13 cellular contexts compared by ENCODE assay signal in genomic region chr7:73741600-73741999, GRCh38. TPM values are rescaled to one million over a fixed set of nuclear protein-coding genes. Genes with fewer than 3 reads are reported as not detected.
DNase-seq lines count a peak whose midpoint lies in the region; ATAC-seq, FAIRE-seq and TF ChIP-seq lines count a peak whose summit lies in the region.
"Had no signal": no experiment of that assay in that cellular context is flagged by ENCODE, and none has a peak within 500 bp of the region (broad histone marks: within the 10 kb centered on the region; RNA-seq: fewer than 3 reads in every experiment).

No MANE protein-coding gene starts in this region.

- H3K9ac ChIP-seq in kidney (ENCODE audit: low read length in 2 of 2) = peak overlapping the region in 1 of 2 donors; percentile 87
- H3K9ac ChIP-seq in SK-N-SH = no peak overlapping the region

- H3K4me3 ChIP-seq in breast epithelium (no peak overlapping the region), kidney (ENCODE audit: low read length in 2 of 2) (no peak overlapping the region), SK-N-SH (ENCODE audit: low read depth in 2 of 2, low read length in 1 of 2) (no peak overlapping the region)
- H3K4me3 ChIP-seq: left ventricle myocardium inferior had no signal

- H3K4me3 Mint-ChIP-seq in MCF 10A (ENCODE audit: unreplicated experiment) = no peak overlapping the region
- H3K4me3 Mint-ChIP-seq in effector memory CD8-positive, alpha-beta T cell = no peak overlapping the region
- H3K4me3 Mint-ChIP-seq: T-helper 2 cell treated with Interferon-gamma antibody and Interleukin-4, amounts not matched to agents 5 μg/mL and 100 μg/mL, for 36 hours had no signal

- no peaks in the 10 kb centered on the region for H3K9me3 Mint-ChIP-seq in MCF 10A (ENCODE audit: unreplicated experiment)
- H3K9me3 Mint-ChIP-seq in effector memory CD8-positive, alpha-beta T cell = no peaks in the 10 kb centered on the region
- H3K9me3 Mint-ChIP-seq: T-helper 2 cell treated with Interferon-gamma antibody and Interleukin-4, amounts not matched to agents 5 μg/mL and 100 μg/mL, for 36 hours had no signal

- ATAC-seq in effector memory CD8-positive, alpha-beta T cell (replicated peaks) = no peak
- ATAC-seq in GM18502 (IDR thresholded peaks at IDR 0.05; ENCODE audit: poor library complexity, unreplicated experiment) = no peak
- ATAC-seq: right cardiac atrium had no signal

- peaks cover 5% of the 10 kb centered on the region for H3K4me1 Mint-ChIP-seq in MCF 10A (ENCODE audit: insufficient read depth, unreplicated experiment)
- peaks cover 12 to 16% of the 10 kb centered on the region in 2 donors for H3K4me1 Mint-ChIP-seq in effector memory CD8-positive, alpha-beta T cell (ENCODE audit: low read depth in 2 of 2)

- no peak overlapping the region for H2AFZ ChIP-seq in SK-N-SH (ENCODE audit: low read depth)

- H3K27me3 Mint-ChIP-seq in MCF 10A (ENCODE audit: insufficient read depth, unreplicated experiment) = no peaks in the 10 kb centered on the region
- H3K27me3 Mint-ChIP-seq in effector memory CD8-positive, alpha-beta T cell = no peaks in the 10 kb centered on the region

- no peak for TF ChIP-seq CTCF in breast epithelium (IDR thresholded peaks at IDR 0.05)
- no peak for TF ChIP-seq CTCF in MCF 10A (IDR thresholded peaks at IDR 0.05; ENCODE audit: unreplicated experiment)
- TF ChIP-seq CTCF in kidney (IDR thresholded peaks at IDR 0.05; ENCODE audit: borderline replicate concordance, extremely low read depth, insufficient read depth) = no peak
- TF ChIP-seq CTCF in SK-N-SH (IDR thresholded peaks at IDR 0.05) = no peak

- H3K27ac ChIP-seq in breast epithelium = peak overlapping the region; percentile 96 to 99
- peak overlapping the region; percentile 98 to 99 for H3K27ac ChIP-seq in kidney (ENCODE audit: low read depth in 2 of 2, low read length in 2 of 2)
- no peak overlapping the region for H3K27ac ChIP-seq in SK-N-SH (ENCODE audit: low read depth in 2 of 2, low read length in 1 of 2)
- H3K27ac ChIP-seq: HL-60, left ventricle myocardium inferior had no signal

- H3K9me3 ChIP-seq in breast epithelium = no peaks in the 10 kb centered on the region
- no peaks in the 10 kb centered on the region for H3K9me3 ChIP-seq in kidney (ENCODE audit: control insufficient read depth in 1 of 2, low read length in 2 of 2)
- no peaks in the 10 kb centered on the region for H3K9me3 ChIP-seq in SK-N-SH
- H3K9me3 ChIP-seq: left ventricle myocardium inferior had no signal

- POLR2A ChIA-PET in MCF 10A (lab: Yijun Ruan, JAX) = no interaction called here
- POLR2A ChIA-PET in SK-N-SH (lab: Yijun Ruan, JAX) = no interaction called here

- H3K36me3 ChIP-seq in breast epithelium (no peaks in the 10 kb centered on the region), kidney (ENCODE audit: control insufficient read depth in 1 of 2, insufficient read depth in 2 of 2, low read length in 2 of 2) (peaks cover 5 to 6% of the 10 kb centered on the region in 2 donors), SK-N-SH (replicated peaks in 1 of 2; ENCODE audit: control insufficient read depth in 1 of 2, insufficient read depth in 2 of 2, low read length in 1 of 2) (peaks cover 8% of the 10 kb centered on the region in 2 experiments)

- TF ChIP-seq EP300 in SK-N-SH (IDR thresholded peaks at IDR 0.05; ENCODE audit: borderline replicate concordance in 1 of 2, low read depth in 1 of 2, low read length in 1 of 2) = no peak

- intact Hi-C loops in breast epithelium (cut with DNase I; ENCODE audit: low total_unique reads) (no loop called here), MCF 10A (cut with micrococcal nuclease) (loop anchor here (10.0 kb wide), 1 partner anchor 63 kb away; no protein-coding TSS in a partner anchor), kidney (cut with DNase I) (no loop called here)

- TF ChIP-seq POLR2A in breast epithelium (IDR thresholded peaks at IDR 0.05) = no peak

- peaks cover 0 to 25% of the 10 kb centered on the region in 2 donors for H3K4me1 ChIP-seq in breast epithelium
- peaks cover 21 to 23% of the 10 kb centered on the region in 2 donors for H3K4me1 ChIP-seq in kidney (ENCODE audit: control insufficient read depth in 1 of 2, insufficient read depth in 1 of 2, low read depth in 1 of 2, low read length in 2 of 2)
- H3K4me1 ChIP-seq in SK-N-SH (ENCODE audit: control insufficient read depth in 1 of 2, insufficient read depth in 2 of 2, low read depth in 1 of 2, low read length in 1 of 2) = peaks cover 7 to 16% of the 10 kb centered on the region in 2 experiments; a peak in 2 of 4 replicates

- peaks cover 20% of the 10 kb centered on the region; the same call in 1 of the 2 replicates for H3K79me2 ChIP-seq in SK-N-SH (ENCODE audit: insufficient read depth)

- TF ChIP-seq RAD21 in SK-N-SH (IDR thresholded peaks at IDR 0.05; ENCODE audit: low read length) = no peak

- CTCF ChIA-PET in MCF 10A (lab: Yijun Ruan, JAX) = interaction anchor here (1.4 to 5.0 kb wide), 2 partner anchors 102 to 114 kb away, joined by 5 to 35 read pairs; no protein-coding TSS in a partner anchor
- CTCF ChIA-PET in SK-N-SH (lab: Yijun Ruan, JAX) = interaction anchor here (1.8 to 8.4 kb wide), 3 partner anchors 18 to 134 kb away, joined by 6 to 89 read pairs (median 52); no protein-coding TSS in a partner anchor

- no peak for DNase-seq in breast epithelium (ENCODE audit: low spot score in 2 of 2)
- no peak for DNase-seq in MCF 10A (ENCODE audit: unreplicated experiment)
- DNase-seq in NCI-H524 (lab: John Stamatoyannopoulos, UW) = peak; percentile 37 to 77
- DNase-seq in kidney = no peak
- DNase-seq in SK-N-SH = no peak
- no peak for DNase-seq in effector memory CD8-positive, alpha-beta T cell
- DNase-seq in urothelium cell line (ENCODE audit: low spot score) = no peak
- DNase-seq: activated T-cell treated with anti-CD3 and anti-CD28 coated beads for 4 hours, left ventricle myocardium inferior, right cardiac atrium had no signal

- H3F3A ChIP-seq in SK-N-SH (replicated peaks; ENCODE audit: insufficient read depth) = peaks cover 10% of the 10 kb centered on the region

- no peaks in the 10 kb centered on the region for H4K20me1 ChIP-seq in SK-N-SH (ENCODE audit: insufficient read depth)

- H3K9me2 ChIP-seq in SK-N-SH = no peaks in the 10 kb centered on the region

- H3K27me3 ChIP-seq in breast epithelium = no peaks in the 10 kb centered on the region
- H3K27me3 ChIP-seq in SK-N-SH (ENCODE audit: insufficient read depth) = no peaks in the 10 kb centered on the region

- H3K4me2 ChIP-seq in SK-N-SH = no peak overlapping the region

- H3K27ac Mint-ChIP-seq in MCF 10A (ENCODE audit: low read depth, unreplicated experiment) = no peak overlapping the region
- H3K27ac Mint-ChIP-seq in effector memory CD8-positive, alpha-beta T cell = no peak overlapping the region
- H3K27ac Mint-ChIP-seq: T-helper 2 cell treated with Interferon-gamma antibody and Interleukin-4, amounts not matched to agents 5 μg/mL and 100 μg/mL, for 36 hours had no signal

- FAIRE-seq in kidney (lab: Jason Lieb, UNC) (no peak), urothelium cell line (lab: Jason Lieb, UNC) (no peak)

- 96% methylated on average over 5 of the region's 5 CpGs for WGBS in SK-N-SH (ENCODE audit: low lambda C conversion rate)

- H3K36me3 Mint-ChIP-seq in MCF 10A (ENCODE audit: insufficient read depth, unreplicated experiment) = peaks cover 8% of the 10 kb centered on the region
- peaks cover 16% of the 10 kb centered on the region for H3K36me3 Mint-ChIP-seq in effector memory CD8-positive, alpha-beta T cell (ENCODE audit: insufficient read depth)

- BruUV-seq in MCF 10A (replicated peaks; lab: Mats Ljungman, UMichigan) = no TSS peak

RNA-seq across cellular contexts. Expression of gene ABHD11, which starts 3.0 kb away (rescaled TPM):
- 10 to 100 TPM; 10.9 to 57.8 (median 36.4) TPM for total RNA-seq in breast epithelium
- total RNA-seq in MCF 10A (2022) = 15.3 and 18.9 TPM in 2 replicates
- 95.7 TPM for total RNA-seq in kidney
- 55.3 TPM for polyA plus RNA-seq in kidney (ENCODE audit: insufficient read depth, low read depth, low replicate concordance)
- 29.9 and 33.7 TPM in 2 replicates for polyA plus RNA-seq in SK-N-SH (2012; rRNA removed)
- 14.8 and 23.2 TPM in 2 replicates for polyA plus RNA-seq in SK-N-SH (2012; cell fraction: cytosol; rRNA removed)
- polyA plus RNA-seq in SK-N-SH (2012; cell fraction: nucleus; rRNA removed) = 32.1 and 34.9 TPM in 2 replicates

RNA-seq across cellular contexts. Expression of gene STX1A, which starts 22.1 kb away (rescaled TPM):
- 1 to 10 TPM; 5.9 to 9.5 (median 8.5) TPM for total RNA-seq in breast epithelium
- total RNA-seq in MCF 10A (2022) = 21.9 and 24.2 TPM in 2 replicates
- total RNA-seq in kidney = 7.4 TPM
- 2.2 TPM for polyA plus RNA-seq in kidney (ENCODE audit: insufficient read depth, low read depth, low replicate concordance)
- polyA plus RNA-seq in SK-N-SH (2012; rRNA removed) = 81.2 and 91.1 TPM in 2 replicates
- 40.6 and 54.4 TPM in 2 replicates for polyA plus RNA-seq in SK-N-SH (2012; cell fraction: cytosol; rRNA removed)
- polyA plus RNA-seq in SK-N-SH (2012; cell fraction: nucleus; rRNA removed) = 330 and 340 TPM in 2 replicates

RNA-seq across cellular contexts. Expression of gene CLDN3, which starts 28.5 kb away (rescaled TPM):
- total RNA-seq in breast epithelium (100 to 1,000 TPM in 1 of 3 donors, 10 to 100 TPM in 1, not detected in 1; 81.6 to 137 TPM), MCF 10A (2022) (not detected in 2 replicates), kidney (180 TPM)
- polyA plus RNA-seq in kidney (ENCODE audit: insufficient read depth, low read depth, low replicate concordance) (76.5 TPM), SK-N-SH (2012; rRNA removed) (0.05 and 0.08 TPM in 2 replicates)
- 0.07 TPM in 1 of 2 replicates, not detected in the other for polyA plus RNA-seq in SK-N-SH (2012; cell fraction: cytosol; rRNA removed)
- 0.07 TPM in 1 of 2 replicates, not detected in the other for polyA plus RNA-seq in SK-N-SH (2012; cell fraction: nucleus; rRNA removed)
- total RNA-seq: left ventricle myocardium inferior, right cardiac atrium had no signal
- polyA plus RNA-seq: right cardiac atrium had no signal

RNA-seq across cellular contexts. Expression of gene BUD23, which starts 58.2 kb away (rescaled TPM):
- total RNA-seq in breast epithelium (10 to 100 TPM; 39.5 to 49.8 (median 41.0) TPM), MCF 10A (2022) (71.5 and 81.9 TPM in 2 replicates), kidney (61.0 TPM)
- polyA plus RNA-seq in kidney (ENCODE audit: insufficient read depth, low read depth, low replicate concordance) (92.7 TPM), SK-N-SH (2012; rRNA removed) (174 and 206 TPM in 2 replicates)
- 167 and 190 TPM in 2 replicates for polyA plus RNA-seq in SK-N-SH (2012; cell fraction: cytosol; rRNA removed)
- polyA plus RNA-seq in SK-N-SH (2012; cell fraction: nucleus; rRNA removed) = 151 and 156 TPM in 2 replicates

RNA-seq across cellular contexts. Expression of gene DNAJC30, which starts 58.3 kb away (rescaled TPM):
- 1 to 10 TPM; 2.9 to 6.9 (median 4.6) TPM for total RNA-seq in breast epithelium
- total RNA-seq in MCF 10A (2022) = 11.0 and 11.4 TPM in 2 replicates
- 15.0 TPM for total RNA-seq in kidney
- polyA plus RNA-seq in kidney (ENCODE audit: insufficient read depth, low read depth, low replicate concordance) = 28.6 TPM
- 10.6 and 11.0 TPM in 2 replicates for polyA plus RNA-seq in SK-N-SH (2012; rRNA removed)
- 8.0 and 10.5 TPM in 2 replicates for polyA plus RNA-seq in SK-N-SH (2012; cell fraction: cytosol; rRNA removed)
- 7.5 and 8.0 TPM in 2 replicates for polyA plus RNA-seq in SK-N-SH (2012; cell fraction: nucleus; rRNA removed)

Comparison
In these comparisons a context has a peak if more than half of its experiments do, and no peak if none do; other contexts are left out.
1. DNase-seq: peak in NCI-H524 (2 of 2); none in breast epithelium (0 of 2), MCF 10A (single experiment), kidney (single experiment), SK-N-SH (single experiment), effector memory CD8-positive, alpha-beta T cell (0 of 3) and urothelium cell line (single experiment).
2. H3K27ac ChIP-seq: peak in breast epithelium (2 of 2) and kidney (2 of 2); none in SK-N-SH (0 of 2).